In the genomic region with DNA sequence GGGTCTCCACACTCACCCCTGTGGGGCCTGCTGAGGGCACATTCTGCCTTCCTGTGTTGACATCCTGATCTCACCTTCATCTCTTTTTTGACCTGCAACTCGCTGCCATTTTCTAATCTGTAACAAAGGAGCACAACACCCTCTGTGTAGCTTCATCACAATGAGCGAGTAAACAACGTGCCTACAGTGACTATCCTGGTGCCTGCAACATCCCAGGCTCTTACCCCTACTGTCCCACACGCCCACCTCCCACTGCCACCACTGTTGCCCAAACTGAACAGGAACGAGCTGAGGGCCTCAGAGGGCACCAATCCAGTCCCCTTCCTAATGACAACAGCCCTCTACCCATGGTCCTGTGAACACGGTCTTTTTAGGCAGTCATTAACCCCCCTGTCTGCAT, we compare ENCODE assay signal across 27 cellular contexts.
"Had no signal": no experiment of that assay in that cellular context is flagged by ENCODE, and none has a peak within 500 bp of the region (broad histone marks: within the 10 kb centered on the region; RNA-seq: fewer than 3 reads in every experiment).

No MANE protein-coding gene starts in this region.

- DNase-seq: naive thymus-derived CD4-positive, alpha-beta T cell; natural killer cell; occipital lobe; pancreas; retina; right cardiac atrium; right lobe of liver; sigmoid colon; small intestine; stimulated activated CD4-positive, alpha-beta T cell treated with anti-CD3 and anti-CD28 coated beads, Interleukin-15, amount 100 ng/mL, for 24 hours; stimulated activated CD4-positive, alpha-beta T cell treated with anti-CD3 and anti-CD28 coated beads, Interleukin-2, amount 100 ng/mL, for 24 hours; stimulated activated CD4-positive, alpha-beta T cell treated with anti-CD3 and anti-CD28 coated beads, Interleukin-2, amount 100 ng/mL, for 48 hours; stimulated activated CD4-positive, alpha-beta T cell treated with anti-CD3 and anti-CD28 coated beads, Interleukin-4, amount 100 ng/mL, for 24 hours; stimulated activated naive CD4-positive, alpha-beta T cell; stimulated activated naive CD8-positive, alpha-beta T cell treated with anti-CD3 and anti-CD28 coated beads, Interleukin-15, amount 100 ng/mL, for 72 hours; stimulated activated naive CD8-positive, alpha-beta T cell treated with anti-CD3 and anti-CD28 coated beads, Interleukin-15, Interleukin-2, amounts not matched to agents 100 U/mL and 50 U/mL, for 24 hours; substantia nigra; testis; tibial artery; transverse colon; upper lobe of left lung had no signal

- H3K36me3 Mint-ChIP-seq: natural killer cell; neural progenitor cell; stimulated activated effector memory CD8-positive, alpha-beta T cell treated with anti-CD3 and anti-CD28 coated beads, Interleukin-12 subunit alpha, Interleukin-12 subunit beta, amount 100 ng/mL, for 72 hours had no signal

- H3K9me3 Mint-ChIP-seq: natural killer cell; neural progenitor cell; stimulated activated effector memory CD8-positive, alpha-beta T cell treated with anti-CD3 and anti-CD28 coated beads, Interleukin-12 subunit alpha, Interleukin-12 subunit beta, amount 100 ng/mL, for 72 hours; stimulated activated naive CD8-positive, alpha-beta T cell treated with anti-CD3 and anti-CD28 coated beads, Interleukin-15, amount 100 ng/mL, for 72 hours had no signal

- H3K9ac ChIP-seq: neural progenitor cell had no signal

- H3K27me3 Mint-ChIP-seq: stimulated activated naive CD8-positive, alpha-beta T cell treated with anti-CD3 and anti-CD28 coated beads, Interleukin-15, amount 100 ng/mL, for 72 hours had no signal

- H3K9me3 ChIP-seq: pancreas, prostate gland, right lobe of liver, sigmoid colon, suprapubic skin, testis, tibial artery, transverse colon, upper lobe of left lung, vagina had no signal

- H3K4me1 ChIP-seq: pancreas, prostate gland, right lobe of liver, sigmoid colon, testis, tibial artery, transverse colon, upper lobe of left lung had no signal

- H3K4me3 Mint-ChIP-seq: naive thymus-derived CD4-positive, alpha-beta T cell; natural killer cell; nephron; neural progenitor cell; stimulated activated effector memory CD8-positive, alpha-beta T cell treated with anti-CD3 and anti-CD28 coated beads, Interleukin-12 subunit alpha, Interleukin-12 subunit beta, amount 100 ng/mL, for 72 hours; stimulated activated naive CD8-positive, alpha-beta T cell treated with anti-CD3 and anti-CD28 coated beads, Interleukin-15, amount 100 ng/mL, for 72 hours had no signal

- H3K4me2 ChIP-seq: neural progenitor cell had no signal

- H3K4me3 ChIP-seq: neural progenitor cell, pancreas, prostate gland, right lobe of liver, sigmoid colon, suprapubic skin, testis, tibial artery, transverse colon, upper lobe of left lung, vagina had no signal

- H3K27ac Mint-ChIP-seq: natural killer cell; nephron; neural progenitor cell; stimulated activated effector memory CD8-positive, alpha-beta T cell treated with anti-CD3 and anti-CD28 coated beads, Interleukin-12 subunit alpha, Interleukin-12 subunit beta, amount 100 ng/mL, for 72 hours; stimulated activated naive CD8-positive, alpha-beta T cell treated with anti-CD3 and anti-CD28 coated beads, Interleukin-15, amount 100 ng/mL, for 72 hours had no signal

- H2AFZ ChIP-seq: neural progenitor cell had no signal

- H3K4me1 Mint-ChIP-seq: nephron had no signal

- H3K27me3 ChIP-seq: neural progenitor cell, pancreas, right lobe of liver, sigmoid colon, suprapubic skin, testis, tibial artery, transverse colon, upper lobe of left lung, vagina had no signal

- ATAC-seq: naive thymus-derived CD4-positive, alpha-beta T cell; natural killer cell; pancreas; right cardiac atrium; right lobe of liver; stimulated activated effector memory CD8-positive, alpha-beta T cell treated with anti-CD3 and anti-CD28 coated beads, Interleukin-12 subunit alpha, Interleukin-12 subunit beta, amount 100 ng/mL, for 72 hours; stimulated activated naive CD8-positive, alpha-beta T cell treated with anti-CD3 and anti-CD28 coated beads, Interleukin-15, amount 100 ng/mL, for 72 hours; stimulated activated naive CD8-positive, alpha-beta T cell treated with anti-CD3 and anti-CD28 coated beads, Interleukin-15, Interleukin-2, amounts not matched to agents 100 U/mL and 50 U/mL, for 24 hours had no signal

- H3K27ac ChIP-seq: neural progenitor cell, pancreas, prostate gland, right lobe of liver, sigmoid colon, suprapubic skin, testis, tibial artery, transverse colon, upper lobe of left lung, vagina had no signal

- H3K36me3 ChIP-seq: neural progenitor cell, pancreas, prostate gland, right lobe of liver, sigmoid colon, suprapubic skin, tibial artery, transverse colon, upper lobe of left lung, vagina had no signal
